Comparison of ENCODE assay signal across 19 cellular contexts in genomic region chr6:3314176-3314575, GRCh38. TPM values are rescaled to one million over a fixed set of nuclear protein-coding genes. Genes with fewer than 3 reads are reported as not detected.
DNase-seq lines count a peak whose midpoint lies in the region; ATAC-seq and TF ChIP-seq lines count a peak whose summit lies in the region.
"Had no signal": no experiment of that assay in that cellular context is flagged by ENCODE, and none has a peak within 500 bp of the region (broad histone marks: within the 10 kb centered on the region; RNA-seq: fewer than 3 reads in every experiment).

No MANE protein-coding gene starts in this region.

- 0 out of 2 replicates have a peak, but pooled peaks cover 3% of the 10 kb centered on the region for H4K20me1 ChIP-seq in GM23338 (replicated peaks; ENCODE audit: insufficient read depth)
- H4K20me1 ChIP-seq: BLaER1 treated with 17β-estradiol and CSF1 and Interleukin-3, amounts not matched to agents 10 nM and 100 nM had no signal

- H3K9me3 ChIP-seq in endodermal cell (ENCODE audit: control insufficient read depth, low read length) = no peaks in the 10 kb centered on the region
- no peaks in the 10 kb centered on the region for H3K9me3 ChIP-seq in spleen
- no peaks in the 10 kb centered on the region for H3K9me3 ChIP-seq in BE2C
- H3K9me3 ChIP-seq: BLaER1 treated with 17β-estradiol and CSF1 and Interleukin-3, amounts not matched to agents 10 nM and 100 nM; HAP-1 had no signal

- WGBS in endodermal cell (ENCODE audit: insufficient coverage in 1 of 2, insufficient read length in 1 of 2), 2 experiments = 84 to 94% methylated on average over 3 to 7 of the region's 7 CpGs
- WGBS in spleen, 5 donors = 88 to 98% (median 94%) methylated on average over 6 to 7 of the region's 7 CpGs

- H3K9me3 Mint-ChIP-seq in GM23338 = no peaks in the 10 kb centered on the region
- no peaks in the 10 kb centered on the region for H3K9me3 Mint-ChIP-seq in endodermal cell
- no peaks in the 10 kb centered on the region for H3K9me3 Mint-ChIP-seq in CD14-positive monocyte
- H3K9me3 Mint-ChIP-seq: CD4-positive, alpha-beta memory T cell; HFFc6 had no signal

- no peak overlapping the region for H3K27ac Mint-ChIP-seq in GM23338
- no peak overlapping the region for H3K27ac Mint-ChIP-seq in endodermal cell
- H3K27ac Mint-ChIP-seq in CD14-positive monocyte = no peak overlapping the region
- H3K27ac Mint-ChIP-seq: B cell, HFFc6 had no signal

- TF ChIP-seq POLR2A in spleen (IDR thresholded peaks at IDR 0.05) = no peak

- intact Hi-C loops in posterior vena cava (cut with DNase I) = no loop called here
- intact Hi-C loops in spleen (cut with DNase I; ENCODE audit: low total_unique reads) = no loop called here
- intact Hi-C loops in CD14-positive monocyte (cut with micrococcal nuclease) = no loop called here

- H3K27me3 ChIP-seq in GM23338 (ENCODE audit: insufficient read depth) (no peaks in the 10 kb centered on the region), endodermal cell (ENCODE audit: control insufficient read depth, insufficient read depth, low read length, poor library complexity, severe bottlenecking) (no peaks in the 10 kb centered on the region), spleen (replicated peaks in 1 of 7) (peaks cover 0 to 17% (median 0%) of the 10 kb centered on the region in 7 donors), BE2C (peaks cover 17% of the 10 kb centered on the region; the same call in 1 of the 2 replicates)
- H3K27me3 ChIP-seq: BLaER1 treated with 17β-estradiol and CSF1 and Interleukin-3, amounts not matched to agents 10 nM and 100 nM had no signal

- no peak overlapping the region for H3K4me2 ChIP-seq in GM23338

- H3K4me3 Mint-ChIP-seq in GM23338 = no peak overlapping the region
- no peak overlapping the region for H3K4me3 Mint-ChIP-seq in endodermal cell
- H3K4me3 Mint-ChIP-seq in CD14-positive monocyte = no peak overlapping the region
- H3K4me3 Mint-ChIP-seq: B cell; CD4-positive, alpha-beta memory T cell; HFFc6 had no signal

- H3K4me1 ChIP-seq in GM23338 (ENCODE audit: insufficient read depth) (0 out of 2 replicates have a peak, but pooled peaks cover 3% of the 10 kb centered on the region), endodermal cell (ENCODE audit: control insufficient read depth, insufficient read depth, low read length) (peaks cover 4% of the 10 kb centered on the region), spleen (peaks cover 0 to 10% (median 8%) of the 10 kb centered on the region in 6 donors), BE2C (no peaks in the 10 kb centered on the region)
- H3K4me1 ChIP-seq: HAP-1 had no signal

- no peaks in the 10 kb centered on the region for H3K36me3 ChIP-seq in GM23338 (ENCODE audit: insufficient read depth)
- H3K36me3 ChIP-seq in endodermal cell (ENCODE audit: control insufficient read depth, insufficient read depth, low read length) = no peaks in the 10 kb centered on the region
- no peaks in the 10 kb centered on the region for H3K36me3 ChIP-seq in spleen
- H3K36me3 ChIP-seq in BE2C = no peaks in the 10 kb centered on the region
- H3K36me3 ChIP-seq: BLaER1 treated with 17β-estradiol and CSF1 and Interleukin-3, amounts not matched to agents 10 nM and 100 nM; HAP-1 had no signal

- H3K4me1 Mint-ChIP-seq in GM23338 (peaks cover 33% of the 10 kb centered on the region), endodermal cell (no peaks in the 10 kb centered on the region), CD14-positive monocyte (no peaks in the 10 kb centered on the region)

- no peak for TF ChIP-seq CTCF in GM23338 (conservative IDR thresholded peaks at IDR 0.05; ENCODE audit: low read depth in 2 of 2)
- TF ChIP-seq CTCF in endodermal cell (conservative IDR thresholded peaks at IDR 0.05) = no peak
- TF ChIP-seq CTCF in spleen (IDR thresholded peaks at IDR 0.05 in 8 of 11, conservative IDR thresholded peaks at IDR 0.05 in 3 of 11) = no peak
- TF ChIP-seq CTCF in CD14-positive monocyte (IDR thresholded peaks at IDR 0.05) = no peak
- TF ChIP-seq CTCF in BE2C (IDR thresholded peaks at IDR 0.05; ENCODE audit: low read depth, low read length) = no peak

- H3F3A ChIP-seq in GM23338 (replicated peaks; ENCODE audit: low read depth) = no peaks in the 10 kb centered on the region

- peak; percentile 38 for ATAC-seq in GM23338

- no peaks in the 10 kb centered on the region for H3K9me2 ChIP-seq in GM23338 (ENCODE audit: insufficient read depth)

- H3K27me3 Mint-ChIP-seq in GM23338 (ENCODE audit: insufficient read depth, low read depth, poor library complexity) (peaks cover 19% of the 10 kb centered on the region), endodermal cell (ENCODE audit: insufficient read depth) (peaks cover 1% of the 10 kb centered on the region), CD14-positive monocyte (ENCODE audit: low read depth in 3 of 3) (peaks cover 6 to 11% (median 10%) of the 10 kb centered on the region in 3 donors)

- H3K36me3 Mint-ChIP-seq in GM23338 (ENCODE audit: low read depth) (peaks cover 10% of the 10 kb centered on the region), endodermal cell (ENCODE audit: low read depth) (no peaks in the 10 kb centered on the region), CD14-positive monocyte (no peaks in the 10 kb centered on the region)

- H3K27ac ChIP-seq in GM23338 (ENCODE audit: low read depth) = no peak overlapping the region
- H3K27ac ChIP-seq in endodermal cell (ENCODE audit: low read depth, low read length) = no peak overlapping the region
- H3K27ac ChIP-seq in spleen = no peak overlapping the region
- H3K27ac ChIP-seq: 22Rv1; BLaER1 treated with 17β-estradiol and CSF1 and Interleukin-3, amounts not matched to agents 10 nM and 100 nM had no signal

- H3K9ac ChIP-seq in endodermal cell (ENCODE audit: extremely low read depth, low read length, poor library complexity, severe bottlenecking) = no peak overlapping the region
- H3K9ac ChIP-seq: BLaER1 treated with 17β-estradiol and CSF1 and Interleukin-3, amounts not matched to agents 10 nM and 100 nM had no signal

- no peak overlapping the region for H2AFZ ChIP-seq in GM23338

- H3K4me3 ChIP-seq in GM23338 (no peak overlapping the region), endodermal cell (ENCODE audit: low read length) (no peak overlapping the region), spleen (no peak overlapping the region), BE2C (ENCODE audit: low read depth, low read length) (no peak overlapping the region)
- H3K4me3 ChIP-seq: BLaER1 treated with 17β-estradiol and CSF1 and Interleukin-3, amounts not matched to agents 10 nM and 100 nM; HAP-1 had no signal

- H3K79me2 ChIP-seq in GM23338 (replicated peaks; ENCODE audit: insufficient read depth) = no peaks in the 10 kb centered on the region

- DNase-seq in GM23338 (ENCODE audit: low spot score) (no peak), endodermal cell (peak; percentile 35), posterior vena cava (ENCODE audit: low spot score) (peak; percentile 35), spleen (peak; percentile 16), T-helper 2 cell (no peak), CD14-positive monocyte (ENCODE audit: low spot score) (no peak), BE2C (no peak)
- DNase-seq: Calu3; CD4-positive, alpha-beta memory T cell; COR-L47; DMS53; DMS79 treated with DMSO at 0.1 percent for 48 hours; GF-D8; GOT3; HFFc6 had no signal

TF ChIP-seq in GM23338, 12 proteins besides CTCF, POLR2A, EP300 and RAD21 (continues in another document):
- TF ChIP-seq ZNF331 (CRISPR knock-in tag; IDR thresholded peaks at IDR 0.05; ENCODE audit: low read depth) = no peak
- TF ChIP-seq EZH2phosphoT487 (IDR thresholded peaks at IDR 0.05; ENCODE audit: unreplicated experiment) = no peak

RNA-seq across cellular contexts. Expression of gene PSMG4, which starts 55.4 kb away (rescaled TPM):
- 30.6 and 37.2 TPM in 2 replicates for total RNA-seq in GM23338 (2014; rRNA removed; shearing (Covaris generic))
- polyA plus RNA-seq in GM23338 (2016; fragmentation: Nextera tagmentation; extraction: Ambion mirVana) (168 and 180 TPM in 2 replicates), spleen (10 to 100 TPM; 39.0 to 41.6 (median 39.6) TPM), CD14-positive monocyte (10 to 100 TPM; 27.9 to 31.1 TPM)
- total RNA-seq in endodermal cell (10 to 100 TPM; 16.0 to 21.5 TPM), posterior vena cava (10 to 100 TPM; 14.3 to 18.0 TPM), spleen (10 to 100 TPM; 12.1 to 21.0 (median 17.3) TPM)
- 18.5 TPM for polyA plus RNA-seq in endodermal cell (2013, experiment 1 of 2)
- 18.2 TPM for polyA plus RNA-seq in endodermal cell (2013, experiment 2 of 2)
- polyA plus RNA-seq in BE2C (2012; ENCODE audit: insufficient read depth, insufficient read length, low read depth) = 54.8 TPM

Comparison
In these comparisons a context has a peak if more than half of its experiments do, and no peak if none do; other contexts are left out.
1. DNase-seq: peak in endodermal cell (single experiment), posterior vena cava (single experiment) and spleen (single experiment); none in GM23338 (single experiment), T-helper 2 cell (0 of 5), CD14-positive monocyte (single experiment) and BE2C (single experiment).